In genomic region chr9:127801955-127802575, GRCh38 we compare ENCODE assay signal across 8 cellular contexts. TPM values are rescaled to one million over a fixed set of nuclear protein-coding genes. Genes with fewer than 3 reads are reported as not detected.
DNase-seq lines count a peak whose midpoint lies in the region; ATAC-seq and TF ChIP-seq lines count a peak whose summit lies in the region.

No MANE protein-coding gene starts in this region.

- peaks cover 21 to 27% (median 25%) of the 10 kb centered on the region in 3 donors for H3K4me1 ChIP-seq in skeletal muscle tissue (ENCODE audit: control insufficient read depth in 3 of 3, insufficient read depth in 3 of 3, low read length in 3 of 3)

- no peaks in the 10 kb centered on the region for H3K9me3 Mint-ChIP-seq in activated naive CD4-positive, alpha-beta T cell treated with anti-CD3 and anti-CD28 coated beads, Interleukin-2, amount 10 ng/mL, durations not matched to agents 7 days and 5 days
- peaks cover 8% of the 10 kb centered on the region for H3K9me3 Mint-ChIP-seq in glutamatergic neuron (ENCODE audit: unreplicated experiment)

- no peak for TF ChIP-seq CTCF in glutamatergic neuron (IDR thresholded peaks at IDR 0.05; ENCODE audit: partially characterized antibody, unreplicated experiment)

- H3K9ac ChIP-seq in skeletal muscle tissue (ENCODE audit: low read depth in 1 of 3, low read length in 3 of 3) = peak overlapping the region; percentile 66 to 83 (median 73)

- H3K9me3 ChIP-seq in T-helper 17 cell (ENCODE audit: control insufficient read depth, low read length, poor library complexity, severe bottlenecking) (no peaks in the 10 kb centered on the region), skeletal muscle tissue (ENCODE audit: control insufficient read depth in 3 of 3, low read length in 3 of 3) (no peaks in the 10 kb centered on the region)

- peaks cover 11% of the 10 kb centered on the region for H3K36me3 Mint-ChIP-seq in activated naive CD4-positive, alpha-beta T cell treated with anti-CD3 and anti-CD28 coated beads, Interleukin-2, amount 10 ng/mL, durations not matched to agents 7 days and 5 days
- H3K36me3 Mint-ChIP-seq in T-helper 17 cell (ENCODE audit: low read depth) = no peaks in the 10 kb centered on the region
- no peaks in the 10 kb centered on the region for H3K36me3 Mint-ChIP-seq in glutamatergic neuron (ENCODE audit: unreplicated experiment)

- H3K4me3 ChIP-seq in skeletal muscle tissue (ENCODE audit: low read length in 3 of 3) = peak overlapping the region; percentile 69 to 80 (median 75)

- CTCF ChIA-PET in activated naive CD4-positive, alpha-beta T cell treated with anti-CD3 and anti-CD28 coated beads, Interleukin-2, amount 10 ng/mL, durations not matched to agents 7 days and 5 days (lab: Charles Lee) = interaction anchor here (1.1 to 1.2 kb wide), 2 partner anchors 9 to 11 kb away, joined by 3 read pairs; no protein-coding TSS in a partner anchor

- peak overlapping the region; percentile 75 for H3K27ac Mint-ChIP-seq in activated naive CD4-positive, alpha-beta T cell treated with anti-CD3 and anti-CD28 coated beads, Interleukin-2, amount 10 ng/mL, durations not matched to agents 7 days and 5 days
- H3K27ac Mint-ChIP-seq in T-helper 17 cell (peak overlapping the region; percentile 29), glutamatergic neuron (ENCODE audit: unreplicated experiment) (peak overlapping the region; percentile 80)

- H3K4me3 Mint-ChIP-seq in activated naive CD4-positive, alpha-beta T cell treated with anti-CD3 and anti-CD28 coated beads, Interleukin-2, amount 10 ng/mL, durations not matched to agents 7 days and 5 days = peak overlapping the region; percentile 94
- H3K4me3 Mint-ChIP-seq in T-helper 17 cell = peak overlapping the region; percentile 95
- H3K4me3 Mint-ChIP-seq in glutamatergic neuron (ENCODE audit: unreplicated experiment) = peak overlapping the region; percentile 74

- DNase-seq in activated naive CD4-positive, alpha-beta T cell treated with anti-CD3 and anti-CD28 coated beads, Interleukin-2, amount 10 ng/mL, durations not matched to agents 7 days and 5 days = no peak
- no peak for DNase-seq in activated naive CD4-positive, alpha-beta T cell treated with anti-CD3 and anti-CD28 coated beads, Interleukin-2, amount 50 U/mL, for 16 hours
- no peak for DNase-seq in T-helper 17 cell
- DNase-seq in glutamatergic neuron = no peak
- DNase-seq in A172 (ENCODE audit: low spot score) = no peak
- no peak for DNase-seq in head of caudate nucleus

- H3K27me3 Mint-ChIP-seq in activated naive CD4-positive, alpha-beta T cell treated with anti-CD3 and anti-CD28 coated beads, Interleukin-2, amount 10 ng/mL, durations not matched to agents 7 days and 5 days = no peaks in the 10 kb centered on the region
- H3K27me3 Mint-ChIP-seq in T-helper 17 cell (no peaks in the 10 kb centered on the region), glutamatergic neuron (ENCODE audit: unreplicated experiment) (peaks cover 2% of the 10 kb centered on the region)

- intact Hi-C loops in head of caudate nucleus (cut with DNase I) = no loop called here

- H3K36me3 ChIP-seq in skeletal muscle tissue (ENCODE audit: control insufficient read depth in 3 of 3, insufficient read depth in 3 of 3, low read length in 3 of 3) = peaks cover 10 to 12% (median 12%) of the 10 kb centered on the region in 3 donors

- H3K4me1 Mint-ChIP-seq in activated naive CD4-positive, alpha-beta T cell treated with anti-CD3 and anti-CD28 coated beads, Interleukin-2, amount 10 ng/mL, durations not matched to agents 7 days and 5 days = peaks cover 36% of the 10 kb centered on the region
- H3K4me1 Mint-ChIP-seq in T-helper 17 cell (peaks cover 19% of the 10 kb centered on the region), glutamatergic neuron (ENCODE audit: low read depth, unreplicated experiment) (peaks cover 7% of the 10 kb centered on the region)

- ATAC-seq in T-helper 17 cell (no peak), GM19023 (IDR thresholded peaks at IDR 0.05; ENCODE audit: unreplicated experiment) (no peak)

- no peaks in the 10 kb centered on the region for H3K27me3 ChIP-seq in skeletal muscle tissue (ENCODE audit: control insufficient read depth in 3 of 3, insufficient read depth in 3 of 3, low read length in 3 of 3)

- peak overlapping the region; percentile 85 for H3K27ac ChIP-seq in skeletal muscle tissue (ENCODE audit: low read depth, low read length)

RNA-seq across cellular contexts. Expression of gene FPGS, which starts 0.6 kb away (rescaled TPM):
- total RNA-seq in T-helper 17 cell = 10 to 100 TPM; 71.2 to 80.6 TPM
- total RNA-seq in glutamatergic neuron (ENCODE audit: unreplicated experiment) = 44.2 TPM
- 41.2 TPM for total RNA-seq in skeletal muscle tissue
- 146 and 147 TPM in 2 replicates for total RNA-seq in A172 (2014; rRNA removed; shearing (Covaris generic))

RNA-seq across cellular contexts. Expression of gene CDK9, which starts 16.2 kb away (rescaled TPM):
- total RNA-seq in T-helper 17 cell (100 to 1,000 TPM; 107 to 123 TPM), glutamatergic neuron (ENCODE audit: unreplicated experiment) (83.9 TPM), skeletal muscle tissue (33.4 TPM)
- 36.9 and 61.3 TPM in 2 replicates for total RNA-seq in A172 (2014; rRNA removed; shearing (Covaris generic))

RNA-seq across cellular contexts. Expression of gene SH2D3C, which starts 23.6 kb away (rescaled TPM):
- total RNA-seq in T-helper 17 cell = 10 to 100 TPM; 15.9 to 27.2 TPM
- total RNA-seq in glutamatergic neuron (ENCODE audit: unreplicated experiment) = 71.7 TPM
- 15.1 TPM for total RNA-seq in skeletal muscle tissue
- 1.7 and 2.1 TPM in 2 replicates for total RNA-seq in A172 (2014; rRNA removed; shearing (Covaris generic))

RNA-seq across cellular contexts. Expression of gene ENG, which starts 52.4 kb away (rescaled TPM):
- 1 to 10 TPM; 3.2 to 6.4 TPM for total RNA-seq in T-helper 17 cell
- total RNA-seq in glutamatergic neuron (ENCODE audit: unreplicated experiment) = not detected
- 9.4 TPM for total RNA-seq in skeletal muscle tissue
- 35.4 and 49.5 TPM in 2 replicates for total RNA-seq in A172 (2014; rRNA removed; shearing (Covaris generic))

Comparison
In these comparisons a context has a peak if more than half of its experiments do, and no peak if none do; other contexts are left out.
1. H3K27ac Mint-ChIP-seq: peak in every context shown above with its lines; median percentile 80 in glutamatergic neuron; 75 in activated naive CD4-positive, alpha-beta T cell treated with anti-CD3 and anti-CD28 coated beads, Interleukin-2, amount 10 ng/mL, durations not matched to agents 7 days and 5 days; 29 in T-helper 17 cell.